Comparison of ENCODE assay signal across 1 cellular context in the genomic region with DNA sequence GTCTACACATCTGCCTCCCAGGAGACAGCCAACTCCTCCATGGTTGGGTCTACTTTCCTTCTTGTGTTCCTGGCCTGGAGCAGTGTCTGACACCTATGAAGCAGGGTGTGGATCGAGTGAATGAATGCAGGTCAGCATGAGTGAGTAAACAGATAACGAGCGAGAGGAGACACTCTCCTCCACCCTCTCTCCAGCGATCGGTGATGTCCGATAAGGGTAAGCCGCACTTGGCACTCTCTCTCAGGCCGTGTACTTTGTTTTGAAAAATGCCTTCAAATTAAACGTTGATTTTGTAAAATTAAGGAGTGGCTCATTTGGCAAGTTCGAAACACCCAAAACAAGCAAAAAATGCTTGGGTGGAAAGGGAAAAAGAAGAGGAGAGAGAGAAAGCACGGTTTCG.
TF ChIP-seq lines count a peak whose summit lies in the region.

No MANE protein-coding gene starts in this region.

TF ChIP-seq in K562, 482 proteins besides CTCF, POLR2A, EP300 and RAD21:
- no peak for TF ChIP-seq HNRNPUL1 (IDR thresholded peaks at IDR 0.05; ENCODE audit: low read length)
- TF ChIP-seq POLR3G (IDR thresholded peaks at IDR 0.05; ENCODE audit: extremely low read depth, insufficient read length, insufficient replicate concordance) = no peak
- no peak for TF ChIP-seq HMGN3 (IDR thresholded peaks at IDR 0.05; ENCODE audit: borderline replicate concordance, extremely low read depth, insufficient read length, low read depth, low read length)
- no peak for TF ChIP-seq L3MBTL2 (IDR thresholded peaks at IDR 0.05)
- no peak for TF ChIP-seq HMG20B (CRISPR knock-in tag; IDR thresholded peaks at IDR 0.05)
- no peak for TF ChIP-seq RHOXF2B (CRISPR knock-in tag; conservative IDR thresholded peaks at IDR 0.05)
- TF ChIP-seq FOXJ3 (CRISPR knock-in tag; IDR thresholded peaks at IDR 0.05) = no peak
- TF ChIP-seq FIP1L1 (IDR thresholded peaks at IDR 0.05; ENCODE audit: low read depth, low read length, poor library complexity, severe bottlenecking) = no peak
- TF ChIP-seq, protein P1, sequence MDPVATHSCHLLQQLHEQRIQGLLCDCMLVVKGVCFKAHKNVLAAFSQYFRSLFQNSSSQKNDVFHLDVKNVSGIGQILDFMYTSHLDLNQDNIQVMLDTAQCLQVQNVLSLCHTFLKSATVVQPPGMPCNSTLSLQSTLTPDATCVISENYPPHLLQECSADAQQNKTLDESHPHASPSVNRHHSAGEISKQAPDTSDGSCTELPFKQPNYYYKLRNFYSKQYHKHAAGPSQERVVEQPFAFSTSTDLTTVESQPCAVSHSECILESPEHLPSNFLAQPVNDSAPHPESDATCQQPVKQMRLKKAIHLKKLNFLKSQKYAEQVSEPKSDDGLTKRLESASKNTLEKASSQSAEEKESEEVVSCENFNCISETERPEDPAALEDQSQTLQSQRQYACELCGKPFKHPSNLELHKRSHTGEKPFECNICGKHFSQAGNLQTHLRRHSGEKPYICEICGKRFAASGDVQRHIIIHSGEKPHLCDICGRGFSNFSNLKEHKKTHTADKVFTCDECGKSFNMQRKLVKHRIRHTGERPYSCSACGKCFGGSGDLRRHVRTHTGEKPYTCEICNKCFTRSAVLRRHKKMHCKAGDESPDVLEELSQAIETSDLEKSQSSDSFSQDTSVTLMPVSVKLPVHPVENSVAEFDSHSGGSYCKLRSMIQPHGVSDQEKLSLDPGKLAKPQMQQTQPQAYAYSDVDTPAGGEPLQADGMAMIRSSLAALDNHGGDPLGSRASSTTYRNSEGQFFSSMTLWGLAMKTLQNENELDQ (CRISPR knock-in tag; IDR thresholded peaks at IDR 0.05; ENCODE audit: borderline replicate concordance) = no peak
